ENCODE assay signal across 17 cellular contexts in the genomic region with DNA sequence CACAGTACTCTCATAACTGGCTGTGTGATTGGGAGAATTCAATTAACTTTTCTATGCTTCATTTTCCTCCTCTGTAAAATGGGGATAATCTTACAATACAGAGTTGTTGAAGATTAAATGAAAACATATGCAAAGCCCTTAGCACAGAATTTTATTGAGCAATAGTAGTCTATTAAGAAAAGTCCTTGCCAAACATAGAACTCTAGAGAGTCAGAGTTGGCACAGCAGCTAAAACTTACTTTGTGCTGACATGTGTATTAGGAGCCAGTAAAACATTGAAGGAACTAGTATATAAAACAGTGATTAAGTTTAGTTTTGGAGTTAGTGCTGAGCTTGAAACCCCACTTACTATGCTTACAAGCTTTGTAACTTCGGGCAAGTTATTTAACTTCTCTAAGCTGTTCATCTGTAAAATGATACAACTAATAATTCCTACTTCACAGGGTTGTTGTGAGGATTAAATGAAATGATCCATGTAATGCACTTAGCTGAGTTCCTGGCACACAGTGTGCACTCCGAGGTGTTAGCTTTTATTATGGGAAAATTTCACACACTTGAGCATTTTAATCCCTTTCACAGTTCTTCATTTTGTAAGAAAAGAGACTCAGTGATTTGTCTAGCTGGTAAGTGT. TPM values are rescaled to one million over a fixed set of nuclear protein-coding genes. Genes with fewer than 3 reads are reported as not detected.
DNase-seq lines count a peak whose midpoint lies in the region; TF ChIP-seq lines count a peak whose summit lies in the region.
"Had no signal": no experiment of that assay in that cellular context is flagged by ENCODE, and none has a peak within 500 bp of the region (broad histone marks: within the 10 kb centered on the region; RNA-seq: fewer than 3 reads in every experiment).

No MANE protein-coding gene starts in this region.

- no peak overlapping the region for H3K27ac ChIP-seq in A673 (ENCODE audit: low read depth, low read length, poor library complexity, severe bottlenecking)
- H3K27ac ChIP-seq: 22Rv1, BLaER1 had no signal

- H3K9me3 Mint-ChIP-seq in immature natural killer cell: peaks cover 0 to 18% (median 8%) of the 10 kb centered on the region in 6 donors
- H3K9me3 Mint-ChIP-seq in MCF 10A (ENCODE audit: unreplicated experiment): no peaks in the 10 kb centered on the region
- H3K9me3 Mint-ChIP-seq: H9 had no signal

- H3K9me3 ChIP-seq in A673 (ENCODE audit: low read depth, low read length, poor library complexity, severe bottlenecking) (no peaks in the 10 kb centered on the region), adipocyte (ENCODE audit: control insufficient read depth, low read length) (peaks cover 5% of the 10 kb centered on the region)
- H3K9me3 ChIP-seq: BLaER1, Caco-2 had no signal

- H3K4me3 ChIP-seq in A673 (ENCODE audit: low read depth, low read length, poor library complexity, severe bottlenecking) (no peak overlapping the region), adipocyte (ENCODE audit: low read length) (peak overlapping the region; percentile 59), retinal pigment epithelial cell (ENCODE audit: low read length) (no peak overlapping the region)
- H3K4me3 ChIP-seq: BLaER1, GM23338 had no signal

- H3K36me3 Mint-ChIP-seq in immature natural killer cell: no peaks in the 10 kb centered on the region
- no peaks in the 10 kb centered on the region for H3K36me3 Mint-ChIP-seq in MCF 10A (ENCODE audit: insufficient read depth, unreplicated experiment)
- H3K36me3 Mint-ChIP-seq: CD8-positive, alpha-beta memory T cell had no signal

- H3K4me3 Mint-ChIP-seq in immature natural killer cell: no peak overlapping the region
- no peak overlapping the region for H3K4me3 Mint-ChIP-seq in MCF 10A (ENCODE audit: unreplicated experiment)
- H3K4me3 Mint-ChIP-seq: CD8-positive, alpha-beta memory T cell; GM23338; H9 had no signal

- H3K27me3 Mint-ChIP-seq in immature natural killer cell (ENCODE audit: low read depth in 3 of 3): peaks cover 0 to 3% (median 0%) of the 10 kb centered on the region in 3 donors
- H3K27me3 Mint-ChIP-seq in MCF 10A (ENCODE audit: insufficient read depth, unreplicated experiment): peaks cover 50% of the 10 kb centered on the region
- H3K27me3 Mint-ChIP-seq: CD8-positive, alpha-beta memory T cell had no signal

- DNase-seq in NCI-H345 (lab: John Stamatoyannopoulos, UW) (peak; percentile 1), NCI-H345 treated with DMSO at 0.1 percent for 48 hours (lab: John Stamatoyannopoulos, UW; ENCODE audit: unreplicated experiment) (no peak), A673 (ENCODE audit: low spot score) (peak; percentile 49), adipocyte (ENCODE audit: low read depth) (no peak), retinal pigment epithelial cell (ENCODE audit: low read depth) (peak; percentile 89), NCI-H146 (lab: John Stamatoyannopoulos, UW) (no peak), immature natural killer cell (no peak), MCF 10A (ENCODE audit: unreplicated experiment) (no peak)
- DNase-seq: AML-193; Caco-2; CD8-positive, alpha-beta memory T cell; DND-41; GDM1; H9 had no signal

- no TSS peak for BruUV-seq in A673 (replicated peaks; lab: Mats Ljungman, UMichigan)
- no TSS peak for BruUV-seq in MCF 10A (replicated peaks; lab: Mats Ljungman, UMichigan)

- H3K4me1 Mint-ChIP-seq in immature natural killer cell: no peaks in the 10 kb centered on the region
- no peaks in the 10 kb centered on the region for H3K4me1 Mint-ChIP-seq in MCF 10A (ENCODE audit: insufficient read depth, unreplicated experiment)
- H3K4me1 Mint-ChIP-seq: CD8-positive, alpha-beta memory T cell; GM23338; H9 had no signal

- TF ChIP-seq CTCF in A673 (conservative IDR thresholded peaks at IDR 0.05; ENCODE audit: low read depth, low read length) (no peak), retinal pigment epithelial cell (conservative IDR thresholded peaks at IDR 0.05; ENCODE audit: low read depth, low read length) (no peak), MCF 10A (IDR thresholded peaks at IDR 0.05; ENCODE audit: unreplicated experiment) (no peak)

- intact Hi-C loops in A673 (cut with micrococcal nuclease; ENCODE audit: unreplicated experiment) (no loop called here), MCF 10A (cut with micrococcal nuclease) (no loop called here)

- H3K27ac Mint-ChIP-seq in immature natural killer cell: no peak overlapping the region
- no peak overlapping the region for H3K27ac Mint-ChIP-seq in MCF 10A (ENCODE audit: low read depth, unreplicated experiment)
- H3K27ac Mint-ChIP-seq: CD8-positive, alpha-beta memory T cell; GM23338; H9 had no signal

- POLR2A ChIA-PET in A673 (lab: Charles Lee; ENCODE audit: low non-redundant PET): no interaction called here
- POLR2A ChIA-PET in MCF 10A (lab: Yijun Ruan, JAX): no interaction called here

- H3K4me1 ChIP-seq in A673 (ENCODE audit: insufficient read depth, low read length, poor library complexity, severe bottlenecking) (no peaks in the 10 kb centered on the region), adipocyte (ENCODE audit: control insufficient read depth, insufficient read depth, low read length) (peaks cover 34% of the 10 kb centered on the region)
- H3K4me1 ChIP-seq: BLaER1, Caco-2 had no signal

- H3K9ac ChIP-seq in adipocyte (ENCODE audit: low read length): peak overlapping the region; percentile 31
- H3K9ac ChIP-seq: BLaER1 had no signal

- H3K27me3 ChIP-seq in A673 (replicated peaks; ENCODE audit: insufficient read depth, low read depth, low read length, poor library complexity) (peaks cover 10% of the 10 kb centered on the region), adipocyte (replicated peaks; ENCODE audit: control insufficient read depth, insufficient read depth, low read length) (no peaks in the 10 kb centered on the region)
- H3K27me3 ChIP-seq: BLaER1 had no signal

- H3K36me3 ChIP-seq in A673 (ENCODE audit: insufficient read depth, low read length, poor library complexity, severe bottlenecking) (no peaks in the 10 kb centered on the region), adipocyte (ENCODE audit: control insufficient read depth, insufficient read depth, low read length, severe bottlenecking) (no peaks in the 10 kb centered on the region)
- H3K36me3 ChIP-seq: BLaER1 had no signal

- CTCF ChIA-PET in A673 (lab: Charles Lee): no interaction called here
- CTCF ChIA-PET in MCF 10A (lab: Yijun Ruan, JAX): no interaction called here

RNA-seq across cellular contexts. Expression of gene GRIN3A, which starts 20.0 kb away (rescaled TPM):
- total RNA-seq in A673 (2021) (not detected in 2 replicates), MCF 10A (2022) (not detected in 2 replicates)
- under 1 TPM in 1 of 3 donors, not detected in 2; 0.02 TPM for polyA plus RNA-seq in immature natural killer cell
- total RNA-seq: Caco-2; CD8-positive, alpha-beta memory T cell; H9 had no signal

Comparison
In these comparisons a context has a peak if more than half of its experiments do, and no peak if none do; other contexts are left out.
1. DNase-seq: peak in NCI-H345 (single experiment), A673 (single experiment) and retinal pigment epithelial cell (single experiment); none in NCI-H345 treated with DMSO at 0.1 percent for 48 hours (single experiment), adipocyte (single experiment), NCI-H146 (single experiment), immature natural killer cell (0 of 3) and MCF 10A (single experiment).